1 cellular context compared by ENCODE assay signal in the genomic region with DNA sequence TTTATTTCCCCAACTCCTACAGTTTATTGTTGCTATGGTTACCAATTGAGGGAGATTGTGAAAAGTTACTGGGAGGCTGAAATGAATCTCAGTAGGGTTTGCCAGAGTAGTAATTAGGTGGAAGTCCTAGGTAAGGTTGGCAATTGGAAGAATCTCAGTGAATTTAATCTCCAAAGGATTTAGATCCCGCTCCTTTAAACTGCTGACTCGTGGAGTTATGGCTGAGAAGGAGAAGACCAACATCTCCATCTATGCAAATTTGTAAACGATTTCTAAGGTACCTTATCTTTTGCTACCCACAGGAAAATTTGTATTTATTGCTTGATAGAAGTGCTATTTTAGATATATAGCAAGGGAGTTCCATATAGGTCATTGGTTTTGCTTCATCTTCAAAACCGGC.
A peak's percentile ranks its signal among the peaks of the same experiment; 100 is the strongest.
TF ChIP-seq lines count a peak whose summit lies in the region.

No MANE protein-coding gene starts in this region.

TF ChIP-seq in K562, 482 proteins besides CTCF, POLR2A, EP300 and RAD21 (continued from another document):
- TF ChIP-seq, protein P1, sequence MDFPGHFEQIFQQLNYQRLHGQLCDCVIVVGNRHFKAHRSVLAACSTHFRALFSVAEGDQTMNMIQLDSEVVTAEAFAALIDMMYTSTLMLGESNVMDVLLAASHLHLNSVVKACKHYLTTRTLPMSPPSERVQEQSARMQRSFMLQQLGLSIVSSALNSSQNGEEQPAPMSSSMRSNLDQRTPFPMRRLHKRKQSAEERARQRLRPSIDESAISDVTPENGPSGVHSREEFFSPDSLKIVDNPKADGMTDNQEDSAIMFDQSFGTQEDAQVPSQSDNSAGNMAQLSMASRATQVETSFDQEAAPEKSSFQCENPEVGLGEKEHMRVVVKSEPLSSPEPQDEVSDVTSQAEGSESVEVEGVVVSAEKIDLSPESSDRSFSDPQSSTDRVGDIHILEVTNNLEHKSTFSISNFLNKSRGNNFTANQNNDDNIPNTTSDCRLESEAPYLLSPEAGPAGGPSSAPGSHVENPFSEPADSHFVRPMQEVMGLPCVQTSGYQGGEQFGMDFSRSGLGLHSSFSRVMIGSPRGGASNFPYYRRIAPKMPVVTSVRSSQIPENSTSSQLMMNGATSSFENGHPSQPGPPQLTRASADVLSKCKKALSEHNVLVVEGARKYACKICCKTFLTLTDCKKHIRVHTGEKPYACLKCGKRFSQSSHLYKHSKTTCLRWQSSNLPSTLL (IDR thresholded peaks at IDR 0.05): no peak
- TF ChIP-seq, protein P2, sequence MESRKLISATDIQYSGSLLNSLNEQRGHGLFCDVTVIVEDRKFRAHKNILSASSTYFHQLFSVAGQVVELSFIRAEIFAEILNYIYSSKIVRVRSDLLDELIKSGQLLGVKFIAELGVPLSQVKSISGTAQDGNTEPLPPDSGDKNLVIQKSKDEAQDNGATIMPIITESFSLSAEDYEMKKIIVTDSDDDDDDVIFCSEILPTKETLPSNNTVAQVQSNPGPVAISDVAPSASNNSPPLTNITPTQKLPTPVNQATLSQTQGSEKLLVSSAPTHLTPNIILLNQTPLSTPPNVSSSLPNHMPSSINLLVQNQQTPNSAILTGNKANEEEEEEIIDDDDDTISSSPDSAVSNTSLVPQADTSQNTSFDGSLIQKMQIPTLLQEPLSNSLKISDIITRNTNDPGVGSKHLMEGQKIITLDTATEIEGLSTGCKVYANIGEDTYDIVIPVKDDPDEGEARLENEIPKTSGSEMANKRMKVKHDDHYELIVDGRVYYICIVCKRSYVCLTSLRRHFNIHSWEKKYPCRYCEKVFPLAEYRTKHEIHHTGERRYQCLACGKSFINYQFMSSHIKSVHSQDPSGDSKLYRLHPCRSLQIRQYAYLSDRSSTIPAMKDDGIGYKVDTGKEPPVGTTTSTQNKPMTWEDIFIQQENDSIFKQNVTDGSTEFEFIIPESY (CRISPR knock-in tag; IDR thresholded peaks at IDR 0.05): no peak
- TF ChIP-seq LEF1 (IDR thresholded peaks at IDR 0.05) (no peak), TAF9B (IDR thresholded peaks at IDR 0.05; ENCODE audit: partially characterized antibody) (no peak), NBN (IDR thresholded peaks at IDR 0.05; ENCODE audit: low read depth) (no peak), HLTF (IDR thresholded peaks at IDR 0.05) (no peak), RFX1 (IDR thresholded peaks at IDR 0.05) (peak; percentile 90), FOXJ3 (CRISPR knock-in tag; IDR thresholded peaks at IDR 0.05) (no peak), PCBP1 (IDR thresholded peaks at IDR 0.05; ENCODE audit: low read depth, low read length, poor library complexity, severe bottlenecking) (no peak), SIRT6 (IDR thresholded peaks at IDR 0.05; ENCODE audit: low read depth, low read length) (no peak), CSDE1 (IDR thresholded peaks at IDR 0.05) (no peak), MAFF (IDR thresholded peaks at IDR 0.05; ENCODE audit: low read length) (peak; percentile 71), ZNF445 (CRISPR knock-in tag; IDR thresholded peaks at IDR 0.05; ENCODE audit: low read depth) (no peak), ZNF12 (CRISPR knock-in tag; IDR thresholded peaks at IDR 0.05) (no peak), U2AF1 (optimal IDR thresholded peaks at IDR 0.05; ENCODE audit: low read depth, low read length) (no peak), ZNF143 (CRISPR knock-in tag; IDR thresholded peaks at IDR 0.05) (no peak), HMG20B (CRISPR knock-in tag; IDR thresholded peaks at IDR 0.05) (no peak), KDM5B (IDR thresholded peaks at IDR 0.05; ENCODE audit: insufficient replicate concordance, low read depth, low read length) (no peak), PHF20 (IDR thresholded peaks at IDR 0.05; ENCODE audit: partially characterized antibody) (no peak)
- TF ChIP-seq, protein P3, sequence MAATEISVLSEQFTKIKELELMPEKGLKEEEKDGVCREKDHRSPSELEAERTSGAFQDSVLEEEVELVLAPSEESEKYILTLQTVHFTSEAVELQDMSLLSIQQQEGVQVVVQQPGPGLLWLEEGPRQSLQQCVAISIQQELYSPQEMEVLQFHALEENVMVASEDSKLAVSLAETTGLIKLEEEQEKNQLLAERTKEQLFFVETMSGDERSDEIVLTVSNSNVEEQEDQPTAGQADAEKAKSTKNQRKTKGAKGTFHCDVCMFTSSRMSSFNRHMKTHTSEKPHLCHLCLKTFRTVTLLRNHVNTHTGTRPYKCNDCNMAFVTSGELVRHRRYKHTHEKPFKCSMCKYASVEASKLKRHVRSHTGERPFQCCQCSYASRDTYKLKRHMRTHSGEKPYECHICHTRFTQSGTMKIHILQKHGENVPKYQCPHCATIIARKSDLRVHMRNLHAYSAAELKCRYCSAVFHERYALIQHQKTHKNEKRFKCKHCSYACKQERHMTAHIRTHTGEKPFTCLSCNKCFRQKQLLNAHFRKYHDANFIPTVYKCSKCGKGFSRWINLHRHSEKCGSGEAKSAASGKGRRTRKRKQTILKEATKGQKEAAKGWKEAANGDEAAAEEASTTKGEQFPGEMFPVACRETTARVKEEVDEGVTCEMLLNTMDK (IDR thresholded peaks at IDR 0.05; ENCODE audit: borderline replicate concordance, insufficient read depth, low read depth, low read length, poor library complexity, severe bottlenecking): no peak
- TF ChIP-seq, protein P4, sequence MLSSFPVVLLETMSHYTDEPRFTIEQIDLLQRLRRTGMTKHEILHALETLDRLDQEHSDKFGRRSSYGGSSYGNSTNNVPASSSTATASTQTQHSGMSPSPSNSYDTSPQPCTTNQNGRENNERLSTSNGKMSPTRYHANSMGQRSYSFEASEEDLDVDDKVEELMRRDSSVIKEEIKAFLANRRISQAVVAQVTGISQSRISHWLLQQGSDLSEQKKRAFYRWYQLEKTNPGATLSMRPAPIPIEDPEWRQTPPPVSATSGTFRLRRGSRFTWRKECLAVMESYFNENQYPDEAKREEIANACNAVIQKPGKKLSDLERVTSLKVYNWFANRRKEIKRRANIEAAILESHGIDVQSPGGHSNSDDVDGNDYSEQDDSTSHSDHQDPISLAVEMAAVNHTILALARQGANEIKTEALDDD (IDR thresholded peaks at IDR 0.05): no peak
- TF ChIP-seq, protein P5, sequence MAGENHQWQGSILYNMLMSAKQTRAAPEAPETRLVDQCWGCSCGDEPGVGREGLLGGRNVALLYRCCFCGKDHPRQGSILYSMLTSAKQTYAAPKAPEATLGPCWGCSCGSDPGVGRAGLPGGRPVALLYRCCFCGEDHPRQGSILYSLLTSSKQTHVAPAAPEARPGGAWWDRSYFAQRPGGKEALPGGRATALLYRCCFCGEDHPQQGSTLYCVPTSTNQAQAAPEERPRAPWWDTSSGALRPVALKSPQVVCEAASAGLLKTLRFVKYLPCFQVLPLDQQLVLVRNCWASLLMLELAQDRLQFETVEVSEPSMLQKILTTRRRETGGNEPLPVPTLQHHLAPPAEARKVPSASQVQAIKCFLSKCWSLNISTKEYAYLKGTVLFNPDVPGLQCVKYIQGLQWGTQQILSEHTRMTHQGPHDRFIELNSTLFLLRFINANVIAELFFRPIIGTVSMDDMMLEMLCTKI (IDR thresholded peaks at IDR 0.05; ENCODE audit: partially characterized antibody): no peak
